In the genomic region with DNA sequence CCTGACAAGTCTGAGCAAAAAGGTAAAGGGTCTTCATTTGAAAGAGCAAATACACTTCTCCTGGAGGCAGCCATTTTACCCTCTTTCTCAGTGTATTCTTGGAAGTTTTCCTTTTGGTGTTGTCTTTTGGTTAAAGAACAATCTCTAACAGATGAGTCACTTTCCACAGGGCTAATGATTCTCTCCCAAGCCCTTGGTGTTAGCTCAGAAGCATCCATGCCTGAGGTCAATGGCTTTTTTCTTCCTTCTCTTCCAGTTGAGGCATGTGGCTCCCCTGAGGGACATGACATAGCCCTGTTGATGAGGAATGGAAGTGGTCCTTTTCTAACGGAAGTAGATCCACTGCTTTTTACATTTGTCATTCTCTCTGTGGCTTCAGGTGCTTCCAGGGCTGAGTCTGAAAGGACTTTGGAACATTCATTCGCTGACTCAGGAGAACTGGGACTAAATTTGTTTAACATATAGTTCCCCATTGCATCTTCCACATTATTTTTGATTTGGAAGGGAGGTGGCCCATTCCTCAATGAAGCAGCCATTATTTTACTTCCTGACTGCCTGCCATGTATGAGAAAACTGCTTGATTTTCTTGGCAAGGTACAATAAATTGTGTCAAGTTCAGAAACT, we compare ENCODE assay signal across 1 cellular context.
TF ChIP-seq lines count a peak whose summit lies in the region.

No MANE protein-coding gene starts in this region.

TF ChIP-seq in SK-N-SH, 30 proteins besides CTCF, POLR2A, EP300 and RAD21 (continued from another document):
- TF ChIP-seq, protein P1, sequence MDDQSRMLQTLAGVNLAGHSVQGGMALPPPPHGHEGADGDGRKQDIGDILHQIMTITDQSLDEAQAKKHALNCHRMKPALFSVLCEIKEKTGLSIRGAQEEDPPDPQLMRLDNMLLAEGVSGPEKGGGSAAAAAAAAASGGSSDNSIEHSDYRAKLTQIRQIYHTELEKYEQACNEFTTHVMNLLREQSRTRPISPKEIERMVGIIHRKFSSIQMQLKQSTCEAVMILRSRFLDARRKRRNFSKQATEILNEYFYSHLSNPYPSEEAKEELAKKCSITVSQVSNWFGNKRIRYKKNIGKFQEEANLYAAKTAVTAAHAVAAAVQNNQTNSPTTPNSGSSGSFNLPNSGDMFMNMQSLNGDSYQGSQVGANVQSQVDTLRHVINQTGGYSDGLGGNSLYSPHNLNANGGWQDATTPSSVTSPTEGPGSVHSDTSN (IDR thresholded peaks at IDR 0.05), result no peak
- TF ChIP-seq EZH2phosphoT487 (IDR thresholded peaks at IDR 0.05; ENCODE audit: borderline replicate concordance, low read depth) (no peak), YY1 (IDR thresholded peaks at IDR 0.05; ENCODE audit: low read depth) (no peak), FOXJ3 (CRISPR knock-in tag; IDR thresholded peaks at IDR 0.05) (no peak), RXRA (IDR thresholded peaks at IDR 0.05; ENCODE audit: borderline replicate concordance, low read depth) (no peak), RCOR1 (IDR thresholded peaks at IDR 0.05; ENCODE audit: low read length) (no peak), ELF1 (IDR thresholded peaks at IDR 0.05) (no peak), RFX5 (IDR thresholded peaks at IDR 0.05; ENCODE audit: low read length) (no peak), NRF1 (IDR thresholded peaks at IDR 0.05; ENCODE audit: low read depth, low read length) (no peak), JUND (IDR thresholded peaks at IDR 0.05) (no peak), SIN3A (IDR thresholded peaks at IDR 0.05; ENCODE audit: borderline replicate concordance, low read depth, low read length) (no peak)
